ENCODE assay signal across 8 cellular contexts in genomic region chr18:45664824-45665763, GRCh38. TPM values are rescaled to one million over a fixed set of nuclear protein-coding genes. Genes with fewer than 3 reads are reported as not detected.
DNase-seq lines count a peak whose midpoint lies in the region; ATAC-seq and TF ChIP-seq lines count a peak whose summit lies in the region.

No MANE protein-coding gene starts in this region.

- H3K27ac ChIP-seq in dorsolateral prefrontal cortex = no peak overlapping the region

- peak; percentile 45 for ATAC-seq in HG03095 (IDR thresholded peaks at IDR 0.05; ENCODE audit: unreplicated experiment)

- no peak overlapping the region for H3K4me3 ChIP-seq in dorsolateral prefrontal cortex

- H3K27me3 ChIP-seq in dorsolateral prefrontal cortex = no peaks in the 10 kb centered on the region

- intact Hi-C loops in dorsolateral prefrontal cortex (cut with DNase I) = loop anchor here (5.0 to 10.0 kb wide), 4 partner anchors 220 to 410 kb away; partner anchors contain the start of gene PSTPIP2 (in 2 of the 2)

- DNase-seq in SHP77 (lab: John Stamatoyannopoulos, UW) (peak; percentile 33 to 50), SHP77 treated with DMSO at 0.1 percent for 48 hours (lab: John Stamatoyannopoulos, UW) (no peak), NCI-H69 (lab: John Stamatoyannopoulos, UW) (peak; percentile 80), dorsolateral prefrontal cortex (peak in 8 of 10 donors; percentile 38 to 79 (median 62)), lung microvascular endothelial cell (ENCODE audit: low read depth in 2 of 2) (peak; percentile 63 to 67)
- DNase-seq in activated CD4-positive, alpha-beta T cell treated with anti-CD3 and anti-CD28 coated beads, Interleukin-2, amount 50 U/mL, for 48 hours = peak; percentile 64 to 72
- peak; percentile 30 for DNase-seq in stimulated activated CD8-positive, alpha-beta memory T cell treated with anti-CD3 and anti-CD28 coated beads, Interleukin-4, amount 100 ng/mL, for 24 hours (ENCODE audit: low read depth)

- peak; percentile 51 to 93 (median 88) for TF ChIP-seq CTCF in dorsolateral prefrontal cortex (IDR thresholded peaks at IDR 0.05 in 54 of 56, conservative IDR thresholded peaks at IDR 0.05 in 2 of 56; ENCODE audit: low read depth in 1 of 56, partially characterized antibody in 56 of 56)

RNA-seq across cellular contexts. Expression of gene SLC14A2, which starts 49.8 kb away (rescaled TPM):
- total RNA-seq in dorsolateral prefrontal cortex (under 1 TPM in 58 of 120 experiments, not detected in 62; 0.10 to 0.91 (median 0.30) TPM), lung microvascular endothelial cell (not detected in 2 replicates)

RNA-seq across cellular contexts. Expression of gene SLC14A1, which starts 58.9 kb away (rescaled TPM):
- 100 to 1,000 TPM in 48 of 120 experiments, 10 to 100 TPM in 71, 1 to 10 TPM in 1; 3.8 to 270 (median 89.5) TPM for total RNA-seq in dorsolateral prefrontal cortex
- total RNA-seq in lung microvascular endothelial cell = not detected in 2 replicates
